In the genomic region with DNA sequence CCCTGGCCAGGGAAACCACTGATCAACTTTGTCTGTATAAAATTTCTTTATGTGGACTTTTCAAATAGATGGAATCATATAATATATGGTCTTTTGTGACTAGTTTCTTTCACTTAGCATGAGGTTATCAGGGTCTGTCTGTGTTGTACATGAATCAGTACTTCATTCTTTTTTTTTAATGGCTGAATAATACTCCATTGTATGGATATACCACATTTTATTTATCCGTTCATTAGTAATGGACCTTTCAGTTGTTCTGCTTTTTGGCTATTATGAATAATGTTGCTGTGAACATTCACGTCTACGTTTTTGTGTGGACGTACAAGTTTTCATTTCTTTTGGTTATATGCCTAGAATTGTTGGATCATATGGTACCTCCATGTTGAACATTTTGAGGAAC, we compare ENCODE assay signal across 10 cellular contexts.
"Had no signal": no experiment of that assay in that cellular context is flagged by ENCODE, and none has a peak within 500 bp of the region (broad histone marks: within the 10 kb centered on the region; RNA-seq: fewer than 3 reads in every experiment).

No MANE protein-coding gene starts in this region.

- H3K9me3 ChIP-seq: HAP-1 had no signal

- DNase-seq: H7, Karpas-422, KBM-7 had no signal

- H3K27ac ChIP-seq: HL-60, KMS-11 had no signal

- H3K4me2 ChIP-seq: GM23338, KMS-11 had no signal

- H3K4me3 ChIP-seq: GM23338, HAP-1 had no signal

- ATAC-seq: GM23338, HCT116, HepG2 had no signal

- FAIRE-seq: H1, HepG2 had no signal
